17 cellular contexts compared by ENCODE assay signal in genomic region chr1:17610713-17611112, GRCh38.
DNase-seq lines count a peak whose midpoint lies in the region; ATAC-seq and TF ChIP-seq lines count a peak whose summit lies in the region.
"Had no signal": no experiment of that assay in that cellular context is flagged by ENCODE, and none has a peak within 500 bp of the region (broad histone marks: within the 10 kb centered on the region; RNA-seq: fewer than 3 reads in every experiment).

No MANE protein-coding gene starts in this region.

- H3K9me3 ChIP-seq in ascending aorta (no peaks in the 10 kb centered on the region), osteoblast (ENCODE audit: low read depth, low read length) (no peaks in the 10 kb centered on the region)
- H3K9me3 ChIP-seq: BE2C had no signal

- H3K4me2 ChIP-seq in osteoblast (ENCODE audit: insufficient read depth, low read length), result no peak overlapping the region

- TF ChIP-seq CTCF in ascending aorta (IDR thresholded peaks at IDR 0.05) (no peak), coronary artery (IDR thresholded peaks at IDR 0.05) (no peak), osteoblast (IDR thresholded peaks at IDR 0.05; ENCODE audit: extremely low read depth, low read depth, low read length) (no peak), type B pancreatic cell (conservative IDR thresholded peaks at IDR 0.05) (no peak)

- ATAC-seq in activated CD4-positive, alpha-beta T cell treated with anti-CD3 and anti-CD28 coated beads for 36 hours, result no peak
- ATAC-seq: GM12878 had no signal

- no peaks in the 10 kb centered on the region for H3K4me1 Mint-ChIP-seq in activated CD4-positive, alpha-beta T cell treated with anti-CD3 and anti-CD28 coated beads for 36 hours
- peaks cover 12% of the 10 kb centered on the region for H3K4me1 Mint-ChIP-seq in type B pancreatic cell (ENCODE audit: unreplicated experiment)
- H3K4me1 Mint-ChIP-seq: CD4-positive, CD25-positive, alpha-beta regulatory T cell; CD8-positive, alpha-beta memory T cell had no signal

- no peak overlapping the region for H2AFZ ChIP-seq in osteoblast (ENCODE audit: low read length)

- no peaks in the 10 kb centered on the region for H3K9me3 Mint-ChIP-seq in activated CD4-positive, alpha-beta T cell treated with anti-CD3 and anti-CD28 coated beads for 36 hours (ENCODE audit: low read depth)
- no peaks in the 10 kb centered on the region for H3K9me3 Mint-ChIP-seq in type B pancreatic cell
- H3K9me3 Mint-ChIP-seq: CD4-positive, CD25-positive, alpha-beta regulatory T cell; CD8-positive, alpha-beta memory T cell; H9 had no signal

- no peaks in the 10 kb centered on the region for H3K27me3 Mint-ChIP-seq in activated CD4-positive, alpha-beta T cell treated with anti-CD3 and anti-CD28 coated beads for 36 hours
- no peaks in the 10 kb centered on the region for H3K27me3 Mint-ChIP-seq in type B pancreatic cell

- H4K20me1 ChIP-seq in osteoblast (ENCODE audit: insufficient read depth, low read length), result no peaks in the 10 kb centered on the region

- CTCF ChIA-PET in activated CD4-positive, alpha-beta T cell treated with anti-CD3 and anti-CD28 coated beads for 36 hours (lab: Charles Lee), result no interaction called here

- H3K27me3 ChIP-seq in ascending aorta (no peaks in the 10 kb centered on the region), osteoblast (ENCODE audit: insufficient read depth, low read length) (no peaks in the 10 kb centered on the region)
- H3K27me3 ChIP-seq: BE2C had no signal

- H3K4me1 ChIP-seq in ascending aorta (peaks cover 8 to 26% of the 10 kb centered on the region in 2 donors), osteoblast (ENCODE audit: insufficient read depth, low read length) (peaks cover 9% of the 10 kb centered on the region)

- POLR2A ChIA-PET in activated CD4-positive, alpha-beta T cell treated with anti-CD3 and anti-CD28 coated beads for 36 hours (lab: Charles Lee), result no interaction called here

- H3K27ac ChIP-seq in ascending aorta (peak overlapping the region; percentile 72 to 83), coronary artery (peak overlapping the region; percentile 4 to 33), osteoblast (ENCODE audit: low read depth, low read length) (no peak overlapping the region)

- DNase-seq in ascending aorta (ENCODE audit: low spot score in 2 of 2) (no peak), coronary artery (ENCODE audit: low spot score) (no peak), osteoblast (ENCODE audit: insufficient read length, low spot score, missing footprints) (peak; percentile 61), type B pancreatic cell (ENCODE audit: extremely low spot score, unreplicated experiment) (no peak)
- DNase-seq in activated CD4-positive, alpha-beta T cell treated with anti-CD3 and anti-CD28 coated beads for 36 hours, result no peak
- DNase-seq in activated CD4-positive, alpha-beta T cell treated with anti-CD3 and anti-CD28 coated beads, Interleukin-2, amount 50 U/mL, for 4 hours, result no peak
- DNase-seq: BE2C; C1 segment of cervical spinal cord; CD4-positive, CD25-positive, alpha-beta regulatory T cell; CD8-positive, alpha-beta memory T cell; COR-L47; DMS 273 treated with DMSO at 0.1 percent for 48 hours; DMS53; DND-41; EL; H9 had no signal

- H3K36me3 Mint-ChIP-seq in activated CD4-positive, alpha-beta T cell treated with anti-CD3 and anti-CD28 coated beads for 36 hours (ENCODE audit: low read depth), result no peaks in the 10 kb centered on the region
- H3K36me3 Mint-ChIP-seq in type B pancreatic cell, result peaks cover 9% of the 10 kb centered on the region
- H3K36me3 Mint-ChIP-seq: CD4-positive, CD25-positive, alpha-beta regulatory T cell; CD8-positive, alpha-beta memory T cell had no signal

- no peak overlapping the region for H3K4me3 Mint-ChIP-seq in activated CD4-positive, alpha-beta T cell treated with anti-CD3 and anti-CD28 coated beads for 36 hours
- H3K4me3 Mint-ChIP-seq in type B pancreatic cell, result no peak overlapping the region
- H3K4me3 Mint-ChIP-seq: CD4-positive, CD25-positive, alpha-beta regulatory T cell; CD8-positive, alpha-beta memory T cell; H9 had no signal

- intact Hi-C loops in ascending aorta (cut with DNase I), result no loop called here
- intact Hi-C loops in activated CD4-positive, alpha-beta T cell treated with anti-CD3 and anti-CD28 coated beads for 36 hours (cut with DNase I, micrococcal nuclease), result no loop called here

- no peaks in the 10 kb centered on the region for H3K79me2 ChIP-seq in osteoblast (ENCODE audit: insufficient read depth, low read length)

- no peak overlapping the region for H3K27ac Mint-ChIP-seq in activated CD4-positive, alpha-beta T cell treated with anti-CD3 and anti-CD28 coated beads for 36 hours
- H3K27ac Mint-ChIP-seq in type B pancreatic cell, result no peak overlapping the region
- H3K27ac Mint-ChIP-seq: CD8-positive, alpha-beta memory T cell had no signal

- H3K36me3 ChIP-seq in ascending aorta (peaks cover 63 to 84% of the 10 kb centered on the region in 2 donors), osteoblast (ENCODE audit: insufficient read depth, low read length) (no peaks in the 10 kb centered on the region)
- H3K36me3 ChIP-seq: BE2C had no signal

- H3K4me3 ChIP-seq in ascending aorta, result no peak overlapping the region
- no peak overlapping the region for H3K4me3 ChIP-seq in coronary artery
- no peak overlapping the region for H3K4me3 ChIP-seq in osteoblast (ENCODE audit: insufficient read depth, low read length)
- H3K4me3 ChIP-seq: GM12878 had no signal
